In genomic region chr17:17822189-17822978, GRCh38 we compare ENCODE assay signal across 8 cellular contexts. TPM values are rescaled to one million over a fixed set of nuclear protein-coding genes. Genes with fewer than 3 reads are reported as not detected.
DNase-seq lines count a peak whose midpoint lies in the region; ATAC-seq and TF ChIP-seq lines count a peak whose summit lies in the region.

No MANE protein-coding gene starts in this region.

- H3K4me3 Mint-ChIP-seq in H9, result peak overlapping the region; percentile 40 to 67; a peak in 2 of 5 replicates
- peak overlapping the region; percentile 59 for H3K4me3 Mint-ChIP-seq in activated naive CD8-positive, alpha-beta T cell

- H3K36me3 ChIP-seq in skeletal muscle tissue (ENCODE audit: control insufficient read depth in 3 of 3, insufficient read depth in 3 of 3, low read length in 3 of 3), result peaks cover 27 to 29% (median 28%) of the 10 kb centered on the region in 3 donors

- intact Hi-C loops in left ventricle myocardium superior (cut with micrococcal nuclease), result no loop called here

- H3K4me1 ChIP-seq in H9 (ENCODE audit: insufficient read depth, low read length), result peaks cover 11% of the 10 kb centered on the region
- H3K4me1 ChIP-seq in skeletal muscle tissue (ENCODE audit: control insufficient read depth in 3 of 3, insufficient read depth in 3 of 3, low read length in 3 of 3), result peaks cover 92 to 95% (median 95%) of the 10 kb centered on the region in 3 donors

- TF ChIP-seq CTCF in H9 (conservative IDR thresholded peaks at IDR 0.05), result no peak
- TF ChIP-seq CTCF in GM10248 (IDR thresholded peaks at IDR 0.05; ENCODE audit: control extremely low read depth, extremely low read depth, low read depth, missing control alignments), result no peak

- H3K56ac ChIP-seq in H9 (ENCODE audit: insufficient read length, low read depth, low read length), result no peak overlapping the region

- H2AK5ac ChIP-seq in H9 (ENCODE audit: insufficient read length, low read length), result no peak overlapping the region

- peaks cover 49 to 80% of the 10 kb centered on the region in 2 experiments for H3K4me1 Mint-ChIP-seq in H9
- H3K4me1 Mint-ChIP-seq in activated naive CD8-positive, alpha-beta T cell (ENCODE audit: low read depth), result peaks cover 79% of the 10 kb centered on the region

- H2BK20ac ChIP-seq in H9 (ENCODE audit: low read depth, low read length, poor library complexity, severe bottlenecking), result no peak overlapping the region

- no peaks in the 10 kb centered on the region for H3K27me3 Mint-ChIP-seq in H9 (ENCODE audit: low read depth)
- no peaks in the 10 kb centered on the region for H3K27me3 Mint-ChIP-seq in activated naive CD8-positive, alpha-beta T cell

- peaks cover 9% of the 10 kb centered on the region for H3K23me2 ChIP-seq in H9 (ENCODE audit: insufficient read length, low read depth, low read length, poor library complexity, severe bottlenecking)

- H3K4ac ChIP-seq in H9 (ENCODE audit: low read depth, low read length), result no peak overlapping the region

- H3K9me3 ChIP-seq in H9 (ENCODE audit: control insufficient read depth, low read depth, low read length) (no peaks in the 10 kb centered on the region), skeletal muscle tissue (ENCODE audit: control insufficient read depth in 3 of 3, low read length in 3 of 3) (no peaks in the 10 kb centered on the region)

- no peak overlapping the region for H2BK5ac ChIP-seq in H9 (ENCODE audit: insufficient read length, low read length)

- peaks cover 22 to 44% (median 40%) of the 10 kb centered on the region in 3 experiments for H3K36me3 Mint-ChIP-seq in H9 (ENCODE audit: insufficient read depth in 1 of 3, low read depth in 3 of 3)
- H3K36me3 Mint-ChIP-seq in activated naive CD8-positive, alpha-beta T cell, result peaks cover 2% of the 10 kb centered on the region

- H4K8ac ChIP-seq in H9 (replicated peaks; ENCODE audit: insufficient read length, low read depth, low read length), result no peak overlapping the region

- POLR2A ChIA-PET in GM10248 (lab: Yijun Ruan, JAX), result interaction anchor here (0.9 kb wide), 1 partner anchor 14 kb away, joined by 5 read pairs; the partner anchor contains the start of gene SREBF1

- no CpG with 5 or more reads among the region's 4 CpGs for WGBS in H9 (ENCODE audit: extremely low coverage, insufficient read length, low lambda C conversion rate)

- H3K9me3 Mint-ChIP-seq in H9, result no peaks in the 10 kb centered on the region
- H3K9me3 Mint-ChIP-seq in activated naive CD8-positive, alpha-beta T cell (ENCODE audit: low read depth), result no peaks in the 10 kb centered on the region

- ATAC-seq in left ventricle myocardium superior (peak; percentile 37), GM19023 (IDR thresholded peaks at IDR 0.05; ENCODE audit: unreplicated experiment) (no peak), GM21360 (IDR thresholded peaks at IDR 0.05; ENCODE audit: unreplicated experiment) (no peak)

- H3K4me3 ChIP-seq in skeletal muscle tissue (ENCODE audit: low read length in 3 of 3), result peak overlapping the region; percentile 68 to 90 (median 81)

- H2AFZ ChIP-seq in H9 (ENCODE audit: low read length), result no peak overlapping the region

- H2BK120ac ChIP-seq in H9 (ENCODE audit: low read depth, low read length, poor library complexity, severe bottlenecking), result no peak overlapping the region

- H3K14ac ChIP-seq in H9 (ENCODE audit: insufficient read depth, low read length), result no peak overlapping the region

- H3K79me1 ChIP-seq in H9 (ENCODE audit: insufficient read depth, low read depth, low read length, poor library complexity, severe bottlenecking), result peaks cover 13% of the 10 kb centered on the region

- DNase-seq in H9 (no peak), left ventricle myocardium superior (peak; percentile 88), GM10248 (ENCODE audit: extremely low spot score) (no peak), NCI-H524 treated with DMSO at 0.1 percent for 48 hours (lab: John Stamatoyannopoulos, UW) (no peak)

- no peak overlapping the region for H3K27ac Mint-ChIP-seq in H9
- peak overlapping the region; percentile 46 for H3K27ac Mint-ChIP-seq in activated naive CD8-positive, alpha-beta T cell

- H3K23ac ChIP-seq in H9 (ENCODE audit: insufficient read length, low read depth, low read length), result no peak overlapping the region

- H3K27me3 ChIP-seq in H9 (ENCODE audit: insufficient read depth, low read length), result no peaks in the 10 kb centered on the region
- H3K27me3 ChIP-seq in skeletal muscle tissue (ENCODE audit: control insufficient read depth in 3 of 3, insufficient read depth in 3 of 3, low read length in 3 of 3), result no peaks in the 10 kb centered on the region

- no peak overlapping the region for H3K4me2 ChIP-seq in H9 (ENCODE audit: insufficient read depth, insufficient read length, low read length)

- H2BK12ac ChIP-seq in H9 (ENCODE audit: insufficient read length, low read depth, low read length), result no peak overlapping the region

- H3K18ac ChIP-seq in H9 (ENCODE audit: insufficient read length, low read depth, low read length), result no peak overlapping the region

- H4K20me1 ChIP-seq in H9 (ENCODE audit: control insufficient read depth, insufficient read depth, insufficient read length), result peaks cover 2% of the 10 kb centered on the region

- peaks cover 6% of the 10 kb centered on the region; the same call in 1 of the 2 replicates for H3K79me2 ChIP-seq in H9 (ENCODE audit: insufficient read depth, low read length)

- H4K91ac ChIP-seq in H9 (ENCODE audit: insufficient read length, low read depth, low read length), result no peak overlapping the region

- no peak overlapping the region for H3K9ac ChIP-seq in H9 (ENCODE audit: extremely low read depth, insufficient read length, low read length)
- peak overlapping the region; percentile 87 to 94 (median 92) for H3K9ac ChIP-seq in skeletal muscle tissue (ENCODE audit: low read depth in 1 of 3, low read length in 3 of 3)

- H2BK15ac ChIP-seq in H9 (ENCODE audit: low read depth, low read length), result no peak overlapping the region

- no peak overlapping the region for H3K27ac ChIP-seq in H9 (ENCODE audit: insufficient read length, low read depth, low read length)
- H3K27ac ChIP-seq in skeletal muscle tissue (ENCODE audit: low read depth, low read length), result peak overlapping the region; percentile 96

- no peak overlapping the region for H3T11ph ChIP-seq in H9 (ENCODE audit: low read length)

- CTCF ChIA-PET in GM10248 (lab: Yijun Ruan, JAX), result interaction anchor here (1.1 to 2.3 kb wide), 3 partner anchors 8 to 37 kb away, joined by 3 to 14 read pairs (median 7); no protein-coding TSS in a partner anchor

- no peak overlapping the region for H4K5ac ChIP-seq in H9 (ENCODE audit: insufficient read length, low read depth, low read length)

RNA-seq across cellular contexts. Expression of gene SREBF1, which starts 14.4 kb away (rescaled TPM):
- total RNA-seq in H9 (2021) (76.2 and 81.9 TPM in 2 replicates), left ventricle myocardium superior (15.2 TPM), skeletal muscle tissue (23.0 TPM)
